In genomic region chr7:118183254-118183585, GRCh38 we compare ENCODE assay signal across 8 cellular contexts. TPM values are rescaled to one million over a fixed set of nuclear protein-coding genes. Genes with fewer than 3 reads are reported as not detected.
DNase-seq lines count a peak whose midpoint lies in the region; ATAC-seq and TF ChIP-seq lines count a peak whose summit lies in the region.

No MANE protein-coding gene starts in this region.

- H3K9ac ChIP-seq in BLaER1 treated with 17β-estradiol and CSF1 and Interleukin-3, amounts not matched to agents 10 nM and 100 nM: peak overlapping the region; percentile 94 to 99 (median 97)
- peak overlapping the region; percentile 90 for H3K9ac ChIP-seq in HCT116 (ENCODE audit: low read length)

- POLR2A ChIA-PET in HCT116 (lab: Charles Lee) (no interaction called here), HEK293T (lab: Yijun Ruan, JAX) (no interaction called here)
- POLR2A ChIA-PET in activated CD8-positive, alpha-beta T cell treated with anti-CD3 and anti-CD28 coated beads, Interleukin-2, amount 10 ng/mL, durations not matched to agents 7 days and 5 days (lab: Charles Lee): no interaction called here

- peak overlapping the region; percentile 78 to 95 (median 85) for H3K4me2 ChIP-seq in BLaER1 treated with 17β-estradiol and CSF1 and Interleukin-3, amounts not matched to agents 10 nM and 100 nM
- H3K4me2 ChIP-seq in HCT116 (ENCODE audit: low read length): peak overlapping the region; percentile 80

- H3K4me3 ChIP-seq in BLaER1 treated with 17β-estradiol and CSF1 and Interleukin-3, amounts not matched to agents 10 nM and 100 nM: peak overlapping the region; percentile 70 to 92 (median 82)
- H3K4me3 ChIP-seq in HCT116 (replicated peaks in 1 of 2; ENCODE audit: low read depth in 1 of 2, low read length in 2 of 2): peak overlapping the region; percentile 70 to 91
- H3K4me3 ChIP-seq in iPS-11a (ENCODE audit: low read depth, low read length): peak overlapping the region; percentile 82
- peak overlapping the region; percentile 49 to 89 (median 70) for H3K4me3 ChIP-seq in spleen

- H3K27ac Mint-ChIP-seq in activated CD8-positive, alpha-beta T cell treated with anti-CD3 and anti-CD28 coated beads, Interleukin-2, amount 10 ng/mL, durations not matched to agents 7 days and 5 days: peak overlapping the region; percentile 98

- RAD21 ChIA-PET in HCT116 (lab: Charles Lee; ENCODE audit: low non-redundant PET in 1 of 2, low total read pairs in 2 of 2, uncharacterized antibody in 2 of 2, unreplicated experiment in 2 of 2): no interaction called here

- H3K9me2 ChIP-seq in HCT116 (ENCODE audit: insufficient read depth): no peaks in the 10 kb centered on the region

- no peaks in the 10 kb centered on the region for H3K9me3 Mint-ChIP-seq in activated CD8-positive, alpha-beta T cell treated with anti-CD3 and anti-CD28 coated beads, Interleukin-2, amount 10 ng/mL, durations not matched to agents 7 days and 5 days (ENCODE audit: insufficient read depth)

- peaks cover 18 to 39% (median 28%) of the 10 kb centered on the region in 10 experiments for H3K4me1 ChIP-seq in BLaER1 treated with 17β-estradiol and CSF1 and Interleukin-3, amounts not matched to agents 10 nM and 100 nM
- H3K4me1 ChIP-seq in HCT116 (ENCODE audit: control insufficient read depth in 1 of 2, insufficient read depth in 2 of 2, low read length in 2 of 2) (peaks cover 2 to 15% of the 10 kb centered on the region in 2 experiments; a peak in 3 of 4 replicates), spleen (peaks cover 15 to 50% (median 39%) of the 10 kb centered on the region in 6 donors)

- WGBS in spleen, 5 donors: 2 to 10% (median 6%) methylated on average over 7 of the region's 7 CpGs

- TF ChIP-seq POLR2A in HCT116 (IDR thresholded peaks at IDR 0.05; ENCODE audit: borderline replicate concordance, extremely low read depth, insufficient read depth, insufficient read length) (no peak), spleen (IDR thresholded peaks at IDR 0.05) (no peak)

- peaks cover 13 to 32% (median 22%) of the 10 kb centered on the region in 11 experiments for H3K36me3 ChIP-seq in BLaER1 treated with 17β-estradiol and CSF1 and Interleukin-3, amounts not matched to agents 10 nM and 100 nM
- H3K36me3 ChIP-seq in HCT116 (ENCODE audit: control insufficient read depth in 1 of 2, insufficient read depth in 2 of 2, low read length in 2 of 2) (peaks cover 11% of the 10 kb centered on the region in 2 experiments; a peak in 3 of 4 replicates), spleen (peaks cover 2 to 18% (median 8%) of the 10 kb centered on the region in 6 donors)

- no peak for TF ChIP-seq RAD21 in HCT116 (IDR thresholded peaks at IDR 0.05; ENCODE audit: low read depth)

- TF ChIP-seq CTCF in HCT116 (IDR thresholded peaks at IDR 0.05 in 2 of 3, conservative IDR thresholded peaks at IDR 0.05 in 1 of 3; ENCODE audit: borderline replicate concordance in 1 of 3, insufficient read depth in 1 of 3, low read depth in 2 of 3, low read length in 2 of 3) (no peak), spleen (IDR thresholded peaks at IDR 0.05 in 8 of 11, conservative IDR thresholded peaks at IDR 0.05 in 3 of 11) (no peak)

- no peaks in the 10 kb centered on the region for H3K9me3 ChIP-seq in BLaER1 treated with 17β-estradiol and CSF1 and Interleukin-3, amounts not matched to agents 10 nM and 100 nM (replicated peaks in 1 of 11)
- H3K9me3 ChIP-seq in HCT116 (ENCODE audit: control insufficient read depth in 1 of 2, insufficient read depth in 1 of 2, low read depth in 1 of 2, low read length in 2 of 2) (no peaks in the 10 kb centered on the region), spleen (no peaks in the 10 kb centered on the region)

- TSS peak; percentile 94 for BruUV-seq in HCT116 (replicated peaks; lab: Mats Ljungman, UMichigan)

- no peaks in the 10 kb centered on the region for H3K27me3 ChIP-seq in BLaER1 treated with 17β-estradiol and CSF1 and Interleukin-3, amounts not matched to agents 10 nM and 100 nM
- H3K27me3 ChIP-seq in HCT116 (ENCODE audit: insufficient read depth, low read length) (no peaks in the 10 kb centered on the region), spleen (replicated peaks in 1 of 7) (no peaks in the 10 kb centered on the region)

- H3K27me3 Mint-ChIP-seq in activated CD8-positive, alpha-beta T cell treated with anti-CD3 and anti-CD28 coated beads, Interleukin-2, amount 10 ng/mL, durations not matched to agents 7 days and 5 days (ENCODE audit: low read depth): no peaks in the 10 kb centered on the region

- H2AFZ ChIP-seq in HCT116 (ENCODE audit: low read depth, low read length, poor library complexity, severe bottlenecking): no peak overlapping the region

- CTCF ChIA-PET in HCT116 (lab: Charles Lee) (no interaction called here), HEK293T (lab: Yijun Ruan, JAX) (no interaction called here)
- CTCF ChIA-PET in activated CD8-positive, alpha-beta T cell treated with anti-CD3 and anti-CD28 coated beads, Interleukin-2, amount 10 ng/mL, durations not matched to agents 7 days and 5 days (lab: Charles Lee): no interaction called here

- ATAC-seq in HCT116: no peak
- no peak for ATAC-seq in activated CD8-positive, alpha-beta T cell treated with anti-CD3 and anti-CD28 coated beads, Interleukin-2, amount 10 ng/mL, durations not matched to agents 7 days and 5 days

- peaks cover 39% of the 10 kb centered on the region for H3K36me3 Mint-ChIP-seq in activated CD8-positive, alpha-beta T cell treated with anti-CD3 and anti-CD28 coated beads, Interleukin-2, amount 10 ng/mL, durations not matched to agents 7 days and 5 days (ENCODE audit: low read depth)

- H3K4me1 Mint-ChIP-seq in activated CD8-positive, alpha-beta T cell treated with anti-CD3 and anti-CD28 coated beads, Interleukin-2, amount 10 ng/mL, durations not matched to agents 7 days and 5 days (ENCODE audit: low read depth): peaks cover 32% of the 10 kb centered on the region

- peaks cover 0 to 26% (median 15%) of the 10 kb centered on the region in 11 experiments; a peak in 11 of 22 replicates for H4K20me1 ChIP-seq in BLaER1 treated with 17β-estradiol and CSF1 and Interleukin-3, amounts not matched to agents 10 nM and 100 nM
- no peaks in the 10 kb centered on the region; the same call in 1 of the 2 replicates for H4K20me1 ChIP-seq in HCT116 (ENCODE audit: insufficient read depth)

- intact Hi-C loops in HCT116 (cut with micrococcal nuclease): no loop called here
- intact Hi-C loops in spleen (cut with DNase I; ENCODE audit: low total_unique reads): no loop called here

- peak overlapping the region; percentile 93 for H3K4me3 Mint-ChIP-seq in activated CD8-positive, alpha-beta T cell treated with anti-CD3 and anti-CD28 coated beads, Interleukin-2, amount 10 ng/mL, durations not matched to agents 7 days and 5 days

- peaks cover 56% of the 10 kb centered on the region for H3K79me2 ChIP-seq in HCT116 (ENCODE audit: insufficient read depth, low read length)

- H3K27ac ChIP-seq in BLaER1 treated with 17β-estradiol and CSF1 and Interleukin-3, amounts not matched to agents 10 nM and 100 nM: peak overlapping the region; percentile 96 to 99 (median 97)
- peak overlapping the region; percentile 69 for H3K27ac ChIP-seq in HCT116 (ENCODE audit: low read depth, low read length)
- H3K27ac ChIP-seq in spleen: peak overlapping the region; percentile 82 to 98 (median 96)

- DNase-seq in HCT116 (ENCODE audit: low read depth, low spot score) (no peak), spleen (peak; percentile 65), HEK293T (ENCODE audit: extremely low spot score) (no peak), SHP77 (lab: John Stamatoyannopoulos, UW) (no peak), HK-2 (ENCODE audit: unreplicated experiment) (no peak)
- DNase-seq in activated CD8-positive, alpha-beta T cell treated with anti-CD3 and anti-CD28 coated beads, Interleukin-2, amount 10 ng/mL, durations not matched to agents 7 days and 5 days: no peak

TF ChIP-seq in HCT116, 20 proteins besides CTCF, POLR2A, EP300 and RAD21 (continues in another document):
- TF ChIP-seq SRF (IDR thresholded peaks at IDR 0.05; ENCODE audit: low read depth) (no peak), POLR2AphosphoS5 (IDR thresholded peaks at IDR 0.05; ENCODE audit: low read depth, low read length) (no peak), ZNF274 (IDR thresholded peaks at IDR 0.05; ENCODE audit: low read depth, low read length) (no peak), CBX3 (IDR thresholded peaks at IDR 0.05; ENCODE audit: low read depth) (no peak)

TF ChIP-seq in HEK293T, 16 proteins besides CTCF, POLR2A, EP300 and RAD21:
- TF ChIP-seq SUZ12 (IDR thresholded peaks at IDR 0.05) (no peak), L3MBTL2 (conservative IDR thresholded peaks at IDR 0.05) (no peak), FOXM1 (IDR thresholded peaks at IDR 0.05; ENCODE audit: borderline replicate concordance) (no peak), FOXK2 (IDR thresholded peaks at IDR 0.05) (no peak), PKNOX1 (IDR thresholded peaks at IDR 0.05) (no peak), ZNF384 (IDR thresholded peaks at IDR 0.05) (no peak), BHLHE40 (IDR thresholded peaks at IDR 0.05; ENCODE audit: borderline replicate concordance) (no peak), NFRKB (IDR thresholded peaks at IDR 0.05) (no peak), SP1 (IDR thresholded peaks at IDR 0.05) (no peak), TARDBP (IDR thresholded peaks at IDR 0.05) (no peak), ARNT (IDR thresholded peaks at IDR 0.05) (no peak), LEF1 (IDR thresholded peaks at IDR 0.05; ENCODE audit: borderline replicate concordance) (no peak), FOXA1 (IDR thresholded peaks at IDR 0.05) (no peak), HDGF (IDR thresholded peaks at IDR 0.05; ENCODE audit: borderline replicate concordance) (no peak)
TF ChIP-seq in HEK293T: peak in this region for 0.

RNA-seq across cellular contexts. Expression of gene LSM8, which starts 0.7 kb away (rescaled TPM):
- total RNA-seq in HCT116 (2021; ENCODE audit: unreplicated experiment) (29.4 TPM), spleen (10 to 100 TPM; 31.2 to 59.6 (median 45.7) TPM)
- polyA plus RNA-seq in HCT116 (2012): 35.7 and 50.3 TPM in 2 replicates
- 10 to 100 TPM; 52.3 to 54.4 TPM for total RNA-seq in activated CD8-positive, alpha-beta T cell treated with anti-CD3 and anti-CD28 coated beads, Interleukin-2, amount 10 ng/mL, durations not matched to agents 7 days and 5 days
- 10 to 100 TPM; 44.2 to 47.1 (median 45.3) TPM for polyA plus RNA-seq in spleen

RNA-seq across cellular contexts. Expression of gene ANKRD7, which starts 41.3 kb away (rescaled TPM):
- total RNA-seq in HCT116 (2021; ENCODE audit: unreplicated experiment): not detected
- polyA plus RNA-seq in HCT116 (2012): not detected in 2 replicates
- total RNA-seq in activated CD8-positive, alpha-beta T cell treated with anti-CD3 and anti-CD28 coated beads, Interleukin-2, amount 10 ng/mL, durations not matched to agents 7 days and 5 days: under 1 TPM; 0.47 to 0.66 TPM
- total RNA-seq in spleen: 1 to 10 TPM in 3 of 7 donors, under 1 TPM in 2, not detected in 2; 0.46 to 2.1 (median 1.1) TPM
- polyA plus RNA-seq in spleen: under 1 TPM; 0.43 to 0.93 (median 0.47) TPM
